Comparison of ENCODE assay signal across 8 cellular contexts in genomic region chr14:81169711-81170103, GRCh38. TPM values are rescaled to one million over a fixed set of nuclear protein-coding genes. Genes with fewer than 3 reads are reported as not detected.
DNase-seq lines count a peak whose midpoint lies in the region; ATAC-seq and TF ChIP-seq lines count a peak whose summit lies in the region.

No MANE protein-coding gene starts in this region.

- peak overlapping the region; percentile 94 for H3K27ac ChIP-seq in upper lobe of right lung

- no peaks in the 10 kb centered on the region; the same call in 1 of the 2 replicates for H3K36me3 ChIP-seq in BJ (ENCODE audit: control insufficient read depth, insufficient read depth, low read length)
- no peaks in the 10 kb centered on the region for H3K36me3 ChIP-seq in mucosa of descending colon (ENCODE audit: low read depth)
- no peaks in the 10 kb centered on the region for H3K36me3 ChIP-seq in upper lobe of right lung

- POLR2A ChIA-PET in BJ (lab: Charles Lee), result no interaction called here

- peaks cover 7% of the 10 kb centered on the region for H3K4me1 ChIP-seq in mucosa of descending colon (ENCODE audit: low read depth)
- peaks cover 18% of the 10 kb centered on the region for H3K4me1 ChIP-seq in upper lobe of right lung

- no peaks in the 10 kb centered on the region for H3K9me3 ChIP-seq in mucosa of descending colon
- H3K9me3 ChIP-seq in upper lobe of right lung, result no peaks in the 10 kb centered on the region

- intact Hi-C loops in mucosa of descending colon (cut with DNase I, micrococcal nuclease), result loop anchor here (10.0 kb wide), 1 partner anchor 175 kb away; no protein-coding TSS in a partner anchor
- intact Hi-C loops in upper lobe of right lung (cut with DNase I), result no loop called here

- TF ChIP-seq CTCF in BJ (IDR thresholded peaks at IDR 0.05; ENCODE audit: insufficient read depth, low read depth, low read length), result no peak
- no peak for TF ChIP-seq CTCF in epithelial cell of proximal tubule (conservative IDR thresholded peaks at IDR 0.05; ENCODE audit: low read depth, low read length)
- TF ChIP-seq CTCF in mucosa of descending colon (IDR thresholded peaks at IDR 0.05), result no peak
- no peak for TF ChIP-seq CTCF in upper lobe of right lung (IDR thresholded peaks at IDR 0.05)

- peak; percentile 3 for ATAC-seq in GM18873 (IDR thresholded peaks at IDR 0.05; ENCODE audit: low FRiP score, unreplicated experiment)
- ATAC-seq in HG03108 (IDR thresholded peaks at IDR 0.05; ENCODE audit: unreplicated experiment), result peak; percentile 5
- ATAC-seq in mucosa of descending colon, result peak; percentile 67
- peak; percentile 75 for ATAC-seq in upper lobe of right lung

- no peak for DNase-seq in BJ (ENCODE audit: low read depth)
- peak; percentile 3 for DNase-seq in T-helper 9 cell
- DNase-seq in epithelial cell of proximal tubule (ENCODE audit: low read depth), result no peak
- DNase-seq in mucosa of descending colon, result peak; percentile 69 to 75 (median 75)
- peak; percentile 83 for DNase-seq in upper lobe of right lung
- DNase-seq in NCI-H187 treated with DMSO at 0.1 percent for 48 hours (lab: John Stamatoyannopoulos, UW), result no peak

- H3K4me3 ChIP-seq in BJ (ENCODE audit: low read depth, low read length), result peak overlapping the region; percentile 52
- peak overlapping the region; percentile 76 for H3K4me3 ChIP-seq in epithelial cell of proximal tubule (ENCODE audit: low read depth, low read length)
- H3K4me3 ChIP-seq in mucosa of descending colon, result peak overlapping the region; percentile 25
- H3K4me3 ChIP-seq in upper lobe of right lung, result peak overlapping the region; percentile 80

- CTCF ChIA-PET in BJ (lab: Yijun Ruan, JAX), result interaction anchor here (0.6 to 2.1 kb wide), 15 partner anchors 9 to 326 kb away, joined by 3 to 16 read pairs (median 4); no protein-coding TSS in a partner anchor

- H3K27me3 ChIP-seq in BJ (ENCODE audit: control insufficient read depth, insufficient read depth, low read length) (no peaks in the 10 kb centered on the region), upper lobe of right lung (no peaks in the 10 kb centered on the region)

RNA-seq across cellular contexts. Expression of gene GTF2A1, which starts 51.1 kb away (rescaled TPM):
- 25.7 and 27.5 TPM in 2 replicates for polyA plus RNA-seq in BJ (2011; rRNA removed)
- polyA minus RNA-seq in BJ (2011; rRNA and poly(A)+ RNA removed), result 30.5 and 33.1 TPM in 2 replicates
- 9.5 and 13.4 TPM in 2 replicates for total RNA-seq in epithelial cell of proximal tubule
- 10 to 100 TPM; 24.2 to 31.0 (median 29.5) TPM for total RNA-seq in mucosa of descending colon
- 24.0 TPM for total RNA-seq in upper lobe of right lung

Comparison
In these comparisons a context has a peak if more than half of its experiments do, and no peak if none do; other contexts are left out.
1. DNase-seq: peak in T-helper 9 cell (single experiment), mucosa of descending colon (3 of 3) and upper lobe of right lung (single experiment); none in BJ (single experiment), epithelial cell of proximal tubule (single experiment) and NCI-H187 treated with DMSO at 0.1 percent for 48 hours (single experiment).
2. H3K4me3 ChIP-seq: peak in every context shown above with its lines; median percentile 80 in upper lobe of right lung; 76 in epithelial cell of proximal tubule; 52 in BJ; 25 in mucosa of descending colon.
3. ATAC-seq: peak in every context shown above with its lines; median percentile 75 in upper lobe of right lung; 67 in mucosa of descending colon; 5 in HG03108; 3 in GM18873.